Comparison of ENCODE assay signal across 21 cellular contexts in genomic region chr3:99809565-99809964, GRCh38.
"Had no signal": no experiment of that assay in that cellular context is flagged by ENCODE, and none has a peak within 500 bp of the region (broad histone marks: within the 10 kb centered on the region; RNA-seq: fewer than 3 reads in every experiment).

No MANE protein-coding gene starts in this region.

- ATAC-seq: HepG2, SK-N-SH treated with all-trans-retinoic acid at 6 μM for 48 hours had no signal

- H3K36me3 ChIP-seq: SJCRH30 had no signal

- H3K4me1 ChIP-seq: SJCRH30 had no signal

- H3K4me3 ChIP-seq: SJCRH30 had no signal

- DNase-seq: IMR-90, Kasumi-1, MM.1S, NCI-H1092 treated with DMSO at 0.1 percent for 48 hours, NCI-H1436, NCI-H187, NCI-H2029, NCI-H2081 treated with DMSO at 0.1 percent for 48 hours, NCI-H2171, NCI-H226, NCI-H446, NCI-H510A, NCI-H524 treated with DMSO at 0.1 percent for 48 hours, NCI-H69, NCI-H774, RPMI8226, SHP77 treated with DMSO at 0.1 percent for 48 hours, SJCRH30 had no signal

- H3K27me3 ChIP-seq: SJCRH30 had no signal

- H3K27ac ChIP-seq: KMS-11, SJCRH30 had no signal
